10 cellular contexts compared by ENCODE assay signal in genomic region chr12:117472983-117473382, GRCh38.
DNase-seq lines count a peak whose midpoint lies in the region; ATAC-seq and TF ChIP-seq lines count a peak whose summit lies in the region.
"Had no signal": no experiment of that assay in that cellular context is flagged by ENCODE, and none has a peak within 500 bp of the region (broad histone marks: within the 10 kb centered on the region; RNA-seq: fewer than 3 reads in every experiment).

No MANE protein-coding gene starts in this region.

- DNase-seq in left ventricle myocardium inferior (no peak), right atrium auricular region (ENCODE audit: low spot score) (no peak), Panc1 (ENCODE audit: low read depth, low spot score) (no peak), iPS DF 4.7 (ENCODE audit: extremely low read depth, low spot score) (peak; percentile 46), RWPE1 (ENCODE audit: low spot score) (no peak), EL (no peak), NCI-H1092 (lab: John Stamatoyannopoulos, UW) (no peak)
- DNase-seq in stimulated activated naive CD4-positive, alpha-beta T cell (lab: John Stamatoyannopoulos, UW): no peak
- DNase-seq: cerebellar nuclear complex, SHP77 treated with DMSO at 0.1 percent for 48 hours had no signal

- no peak overlapping the region for H3K4me3 ChIP-seq in left ventricle myocardium inferior
- H3K4me3 ChIP-seq in right atrium auricular region: no peak overlapping the region
- H3K4me3 ChIP-seq in Panc1 (ENCODE audit: low read depth in 2 of 2, low read length in 2 of 2): no peak overlapping the region

- H3K36me3 ChIP-seq in left ventricle myocardium inferior (no peaks in the 10 kb centered on the region), right atrium auricular region (no peaks in the 10 kb centered on the region), Panc1 (ENCODE audit: control insufficient read depth, insufficient read depth, low read length) (no peaks in the 10 kb centered on the region)

- H3K9me3 ChIP-seq in left ventricle myocardium inferior (replicated peaks) (peaks cover 12% of the 10 kb centered on the region), right atrium auricular region (peaks cover 0 to 11% of the 10 kb centered on the region in 2 donors), Panc1 (ENCODE audit: control insufficient read depth, insufficient read depth, low read depth, low read length) (no peaks in the 10 kb centered on the region)

- no peak overlapping the region for H3K27ac ChIP-seq in left ventricle myocardium inferior (replicated peaks)
- no peak overlapping the region for H3K27ac ChIP-seq in right atrium auricular region
- H3K27ac ChIP-seq in Panc1 (ENCODE audit: low read length): no peak overlapping the region
- no peak overlapping the region for H3K27ac ChIP-seq in RWPE1

- H3K27me3 ChIP-seq in left ventricle myocardium inferior (ENCODE audit: low read depth) (peaks cover 21% of the 10 kb centered on the region), right atrium auricular region (no peaks in the 10 kb centered on the region), Panc1 (ENCODE audit: control insufficient read depth, insufficient read depth, low read length) (no peaks in the 10 kb centered on the region)

- BruUV-seq in Panc1 (replicated peaks; lab: Mats Ljungman, UMichigan): no TSS peak

- in situ Hi-C loops in Panc1 (cut with HindIII; ENCODE audit: low pct_unique_long_range_greater_than_20kb, low sequenced_read_pairs): no loop called here

- ATAC-seq in Panc1: peak; percentile 62

- CTCF ChIA-PET in Panc1 (lab: Charles Lee) (no interaction called here), RWPE1 (lab: Yijun Ruan, JAX) (no interaction called here)

- intact Hi-C loops in left ventricle myocardium inferior (cut with micrococcal nuclease): no loop called here
- intact Hi-C loops in Panc1 (cut with micrococcal nuclease; ENCODE audit: unreplicated experiment): no loop called here

- H3K4me1 ChIP-seq in left ventricle myocardium inferior (no peaks in the 10 kb centered on the region), right atrium auricular region (no peaks in the 10 kb centered on the region), Panc1 (ENCODE audit: control insufficient read depth, insufficient read depth, low read length) (no peaks in the 10 kb centered on the region)

- TF ChIP-seq CTCF in left ventricle myocardium inferior (IDR thresholded peaks at IDR 0.05; ENCODE audit: borderline replicate concordance): peak; percentile 46
- TF ChIP-seq CTCF in right atrium auricular region (IDR thresholded peaks at IDR 0.05): peak in 1 of 2 donors; percentile 34
- peak; percentile 74 for TF ChIP-seq CTCF in Panc1 (IDR thresholded peaks at IDR 0.05)
- no peak for TF ChIP-seq CTCF in RWPE1 (conservative IDR thresholded peaks at IDR 0.05; ENCODE audit: low read depth)

- POLR2A ChIA-PET in Panc1 (lab: Charles Lee): no interaction called here
- POLR2A ChIA-PET in RWPE1 (lab: Yijun Ruan, JAX; ENCODE audit: low non-redundant PET): no interaction called here
